ENCODE assay signal across 1 cellular context in genomic region chr1:9689011-9689706, GRCh38.
TF ChIP-seq lines count a peak whose summit lies in the region.

No MANE protein-coding gene starts in this region.

TF ChIP-seq in neural cell, 6 proteins besides CTCF, POLR2A, EP300 and RAD21 (continued from another document):
- no peak for TF ChIP-seq REST (IDR thresholded peaks at IDR 0.05; ENCODE audit: borderline replicate concordance)
